1 cellular context compared by ENCODE assay signal in genomic region chr15:64640146-64640868, GRCh38.
TF ChIP-seq lines count a peak whose summit lies in the region.

No MANE protein-coding gene starts in this region.

TF ChIP-seq in HepG2, 621 proteins besides CTCF, POLR2A, EP300 and RAD21 (continued from another document and continues in another):
- TF ChIP-seq SMAD9 (CRISPR knock-in tag; IDR thresholded peaks at IDR 0.05), result no peak
- peak; percentile 45; the same call in 1 of the 2 replicates for TF ChIP-seq ZNF652 (CRISPR knock-in tag; IDR thresholded peaks at IDR 0.05; ENCODE audit: borderline replicate concordance, low read depth)
- 0 out of 2 replicates have a peak, but pooled peaks have one; percentile 29 for TF ChIP-seq BCL6 (CRISPR knock-in tag; IDR thresholded peaks at IDR 0.05)
- peak; percentile 58; the same call in 1 of the 2 replicates for TF ChIP-seq RARA (CRISPR knock-in tag; IDR thresholded peaks at IDR 0.05)
- no peak for TF ChIP-seq SKI (IDR thresholded peaks at IDR 0.05; ENCODE audit: partially characterized antibody)
- TF ChIP-seq ARHGAP35 (CRISPR knock-in tag; IDR thresholded peaks at IDR 0.05; ENCODE audit: borderline replicate concordance), result no peak
- TF ChIP-seq ZHX2 (IDR thresholded peaks at IDR 0.05; ENCODE audit: low read depth), result no peak
- TF ChIP-seq ZHX2 (CRISPR knock-in tag; IDR thresholded peaks at IDR 0.05; ENCODE audit: borderline replicate concordance), result no peak
- TF ChIP-seq ZBTB44 (CRISPR knock-in tag; IDR thresholded peaks at IDR 0.05), result no peak
- TF ChIP-seq KIAA2018 (CRISPR knock-in tag; IDR thresholded peaks at IDR 0.05; ENCODE audit: borderline replicate concordance), result no peak
- TF ChIP-seq ZNF512B (CRISPR knock-in tag; IDR thresholded peaks at IDR 0.05; ENCODE audit: borderline replicate concordance), result no peak
- 0 out of 2 replicates have a peak, but pooled peaks have one; percentile 24 for TF ChIP-seq FOXK1 (CRISPR knock-in tag; IDR thresholded peaks at IDR 0.05; ENCODE audit: borderline replicate concordance, low read depth)
- TF ChIP-seq REL (CRISPR knock-in tag; conservative IDR thresholded peaks at IDR 0.05), result no peak
- TF ChIP-seq ZNF251 (CRISPR knock-in tag; IDR thresholded peaks at IDR 0.05), result no peak
- no peak for TF ChIP-seq ZBTB1 (CRISPR knock-in tag; IDR thresholded peaks at IDR 0.05; ENCODE audit: borderline replicate concordance)
- peak; percentile 82 for TF ChIP-seq RCOR2 (CRISPR knock-in tag; IDR thresholded peaks at IDR 0.05)
- TF ChIP-seq KLF16 (CRISPR knock-in tag; IDR thresholded peaks at IDR 0.05), result no peak
- TF ChIP-seq RXRB (CRISPR knock-in tag; IDR thresholded peaks at IDR 0.05; ENCODE audit: borderline replicate concordance), result peak; percentile 53; the same call in 1 of the 2 replicates
- TF ChIP-seq FOXA3 (CRISPR knock-in tag; IDR thresholded peaks at IDR 0.05), result peak; percentile 82
- TF ChIP-seq HMG20A (CRISPR knock-in tag; IDR thresholded peaks at IDR 0.05; ENCODE audit: borderline replicate concordance), result peak; percentile 19; the same call in 1 of the 2 replicates
- no peak for TF ChIP-seq SIN3B (IDR thresholded peaks at IDR 0.05; ENCODE audit: low read length)
- TF ChIP-seq AKNA (CRISPR knock-in tag; IDR thresholded peaks at IDR 0.05; ENCODE audit: borderline replicate concordance), result no peak
- 0 out of 2 replicates have a peak, but pooled peaks have one; percentile 23 for TF ChIP-seq PRDM15 (CRISPR knock-in tag; IDR thresholded peaks at IDR 0.05)
